20 cellular contexts compared by ENCODE assay signal in genomic region chr15:70120109-70120508, GRCh38. TPM values are rescaled to one million over a fixed set of nuclear protein-coding genes. Genes with fewer than 3 reads are reported as not detected.
DNase-seq lines count a peak whose midpoint lies in the region; ATAC-seq, FAIRE-seq and TF ChIP-seq lines count a peak whose summit lies in the region.
"Had no signal": no experiment of that assay in that cellular context is flagged by ENCODE, and none has a peak within 500 bp of the region (broad histone marks: within the 10 kb centered on the region; RNA-seq: fewer than 3 reads in every experiment).

No MANE protein-coding gene starts in this region.

- H3K23ac ChIP-seq in mesenchymal stem cell (ENCODE audit: low read length in 2 of 2): no peak overlapping the region

- H3K9me3 ChIP-seq in HEK293 (ENCODE audit: control insufficient read depth, insufficient read depth, low read depth, low read length) (no peaks in the 10 kb centered on the region), mesenchymal stem cell (ENCODE audit: control insufficient read depth, low read length) (no peaks in the 10 kb centered on the region), small intestine (ENCODE audit: control insufficient read depth, low read depth) (no peaks in the 10 kb centered on the region)
- H3K9me3 ChIP-seq: Caco-2 had no signal

- no peak overlapping the region for H3K4me2 ChIP-seq in mesenchymal stem cell (ENCODE audit: low read length, poor library complexity, severe bottlenecking)

- H3K36me3 ChIP-seq in HEK293 (ENCODE audit: control insufficient read depth in 2 of 2, insufficient read depth in 1 of 2, low read length in 2 of 2): no peaks in the 10 kb centered on the region
- no peaks in the 10 kb centered on the region for H3K36me3 ChIP-seq in mesenchymal stem cell (ENCODE audit: control insufficient read depth in 1 of 2, insufficient read depth in 2 of 2, low read depth in 1 of 2, low read length in 2 of 2)
- H3K36me3 ChIP-seq in small intestine (ENCODE audit: control insufficient read depth in 2 of 2, insufficient read depth in 2 of 2, low read length in 2 of 2): no peaks in the 10 kb centered on the region
- no peaks in the 10 kb centered on the region for H3K36me3 ChIP-seq in brain microvascular endothelial cell (replicated peaks)

- no peak overlapping the region for H2AK5ac ChIP-seq in mesenchymal stem cell (ENCODE audit: low read length, severe bottlenecking)

- H3K18ac ChIP-seq in mesenchymal stem cell (ENCODE audit: low read depth in 1 of 2, low read length in 2 of 2): no peak overlapping the region

- 89% methylated on average over 4 of the region's 4 CpGs for WGBS in mesenchymal stem cell
- WGBS in small intestine, 3 donors: 43 to 74% (median 56%) methylated on average over 4 of the region's 4 CpGs

- no peak overlapping the region for H3K4ac ChIP-seq in mesenchymal stem cell (ENCODE audit: low read depth in 1 of 2, low read length in 2 of 2)

- H3K27ac ChIP-seq in HEK293 (ENCODE audit: extremely low read depth, low read depth, low read length): no peak overlapping the region
- H3K27ac ChIP-seq in mesenchymal stem cell (ENCODE audit: low read length, poor library complexity, severe bottlenecking): no peak overlapping the region
- H3K27ac ChIP-seq in small intestine (ENCODE audit: low read depth in 1 of 2, low read length in 1 of 2): no peak overlapping the region
- no peak overlapping the region for H3K27ac ChIP-seq in brain microvascular endothelial cell
- H3K27ac ChIP-seq: C4-2B, GM23248 had no signal

- peak overlapping the region; percentile 23 for H4K91ac ChIP-seq in mesenchymal stem cell (ENCODE audit: low read length)

- no peaks in the 10 kb centered on the region for H3K79me1 ChIP-seq in mesenchymal stem cell (replicated peaks; ENCODE audit: low read length, poor library complexity, severe bottlenecking)

- TF ChIP-seq POLR2A in NB4 (IDR thresholded peaks at IDR 0.05; ENCODE audit: extremely low read depth, insufficient read length): no peak

- CTCF ChIA-PET in HEK293 (lab: Yijun Ruan, JAX): interaction anchor here (0.6 to 2.0 kb wide), 3 partner anchors 9 to 448 kb away, joined by 3 to 4 read pairs (median 4); no protein-coding TSS in a partner anchor

- no peak overlapping the region for H2BK5ac ChIP-seq in mesenchymal stem cell (ENCODE audit: low read depth, low read length, poor library complexity, severe bottlenecking)

- H2AFZ ChIP-seq in mesenchymal stem cell (ENCODE audit: low read depth, low read length): no peak overlapping the region
- H2AFZ ChIP-seq: GM23248 had no signal

- no peak for FAIRE-seq in small intestine (lab: Jason Lieb, UNC)
- FAIRE-seq: G401.6, GM12892, H1 had no signal

- no peak for ATAC-seq in HG03095 (IDR thresholded peaks at IDR 0.05; ENCODE audit: unreplicated experiment)
- ATAC-seq: CD8-positive, alpha-beta T cell had no signal

- H3K14ac ChIP-seq in mesenchymal stem cell (ENCODE audit: low read length in 2 of 2): no peak overlapping the region

- POLR2A ChIA-PET in HEK293 (lab: Yijun Ruan, JAX): no interaction called here

- H2BK15ac ChIP-seq in mesenchymal stem cell (ENCODE audit: low read depth, poor library complexity, severe bottlenecking): no peak overlapping the region

- H3K4me1 ChIP-seq in HEK293 (ENCODE audit: control insufficient read depth, insufficient read depth, low read length) (peaks cover 6% of the 10 kb centered on the region), mesenchymal stem cell (ENCODE audit: control insufficient read depth, insufficient read depth, low read depth, low read length) (no peaks in the 10 kb centered on the region), small intestine (ENCODE audit: control insufficient read depth in 2 of 2, insufficient read depth in 1 of 2, low read depth in 1 of 2, low read length in 1 of 2) (peaks cover 0 to 4% of the 10 kb centered on the region in 2 donors)

- H2BK120ac ChIP-seq in mesenchymal stem cell (ENCODE audit: low read depth, low read length): no peak overlapping the region

- no peak overlapping the region for H3K9ac ChIP-seq in mesenchymal stem cell (ENCODE audit: low read length)
- H3K9ac ChIP-seq: GM23248 had no signal

- no peak overlapping the region for H4K8ac ChIP-seq in mesenchymal stem cell (ENCODE audit: low read length)

- peak overlapping the region in 1 of 2 experiments; percentile 6 for H2BK12ac ChIP-seq in mesenchymal stem cell (ENCODE audit: low read length in 2 of 2)

- H3K4me3 ChIP-seq in HEK293 (ENCODE audit: low read depth, low read length): no peak overlapping the region
- H3K4me3 ChIP-seq in NB4 (ENCODE audit: low read depth, low read length): no peak overlapping the region
- no peak overlapping the region for H3K4me3 ChIP-seq in mesenchymal stem cell (ENCODE audit: insufficient read depth in 1 of 2, low read depth in 1 of 2, low read length in 2 of 2)
- no peak overlapping the region for H3K4me3 ChIP-seq in small intestine (ENCODE audit: low read depth in 1 of 2, low read length in 2 of 2)
- H3K4me3 ChIP-seq in brain microvascular endothelial cell (ENCODE audit: low read depth, low read length): no peak overlapping the region
- H3K4me3 ChIP-seq: GM23248 had no signal

- TF ChIP-seq CTCF in HEK293 (tag by site-specific recombination; IDR thresholded peaks at IDR 0.05) (no peak), NB4 (IDR thresholded peaks at IDR 0.05; ENCODE audit: low read depth, low read length) (no peak), brain microvascular endothelial cell (IDR thresholded peaks at IDR 0.05; ENCODE audit: low read depth, low read length, missing control alignments) (no peak)

- in situ Hi-C loops in brain microvascular endothelial cell (cut with HindIII; ENCODE audit: low pct_ligation_motif_present, low sequenced_read_pairs): no loop called here

- peak; percentile 84 for DNase-seq in NB4 (ENCODE audit: low read depth)
- no peak for DNase-seq in mesenchymal stem cell
- peak; percentile 32 for DNase-seq in small intestine
- DNase-seq in cerebellar cortex (ENCODE audit: low spot score): no peak
- no peak for DNase-seq in brain microvascular endothelial cell
- DNase-seq in NCI-H1092 treated with DMSO at 0.1 percent for 48 hours (lab: John Stamatoyannopoulos, UW): no peak
- DNase-seq: Caco-2; CD4-positive, CD25-positive, alpha-beta regulatory T cell; CD8-positive, alpha-beta T cell; DMS153; DND-41; GM23248; H7; HCEC 1CT had no signal

- H3K27me3 ChIP-seq in mesenchymal stem cell (ENCODE audit: control insufficient read depth in 1 of 2, insufficient read depth in 1 of 2, low read length in 2 of 2) (peaks cover 36 to 39% of the 10 kb centered on the region in 2 experiments), small intestine (ENCODE audit: control insufficient read depth in 2 of 2, insufficient read depth in 2 of 2, low read length in 2 of 2) (no peaks in the 10 kb centered on the region), brain microvascular endothelial cell (replicated peaks) (peaks cover 6% of the 10 kb centered on the region)

TF ChIP-seq in HEK293, 187 proteins besides CTCF, POLR2A, EP300 and RAD21:
- peak; percentile 99 for TF ChIP-seq ZIC2 (tag by site-specific recombination; IDR thresholded peaks at IDR 0.05)
- TF ChIP-seq, protein P1, sequence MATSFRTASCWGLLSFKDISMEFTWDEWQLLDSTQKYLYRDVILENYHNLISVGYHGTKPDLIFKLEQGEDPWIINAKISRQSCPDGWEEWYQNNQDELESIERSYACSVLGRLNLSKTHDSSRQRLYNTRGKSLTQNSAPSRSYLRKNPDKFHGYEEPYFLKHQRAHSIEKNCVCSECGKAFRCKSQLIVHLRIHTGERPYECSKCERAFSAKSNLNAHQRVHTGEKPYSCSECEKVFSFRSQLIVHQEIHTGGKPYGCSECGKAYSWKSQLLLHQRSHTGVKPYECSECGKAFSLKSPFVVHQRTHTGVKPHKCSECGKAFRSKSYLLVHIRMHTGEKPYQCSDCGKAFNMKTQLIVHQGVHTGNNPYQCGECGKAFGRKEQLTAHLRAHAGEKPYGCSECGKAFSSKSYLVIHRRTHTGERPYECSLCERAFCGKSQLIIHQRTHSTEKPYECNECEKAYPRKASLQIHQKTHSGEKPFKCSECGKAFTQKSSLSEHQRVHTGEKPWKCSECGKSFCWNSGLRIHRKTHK (tag by site-specific recombination; IDR thresholded peaks at IDR 0.05): no peak
- peak; percentile 38; the same call in 1 of the 2 replicates for TF ChIP-seq SCRT2 (tag by site-specific recombination; IDR thresholded peaks at IDR 0.05)
TF ChIP-seq in HEK293: peak in this region for 2.

RNA-seq across cellular contexts. Expression of gene TLE3, which starts 22.4 kb away (rescaled TPM):
- polyA plus RNA-seq in mesenchymal stem cell (2013, experiment 1 of 2): 42.9 TPM
- 39.2 TPM for polyA plus RNA-seq in mesenchymal stem cell (2013, experiment 2 of 2)
- polyA plus RNA-seq in small intestine: 10 to 100 TPM; 14.3 to 22.2 (median 14.6) TPM

Comparison
In these comparisons a context has a peak if more than half of its experiments do, and no peak if none do; other contexts are left out.
1. DNase-seq: peak in NB4 (single experiment) and small intestine (single experiment); none in mesenchymal stem cell (single experiment), cerebellar cortex (single experiment), brain microvascular endothelial cell (single experiment) and NCI-H1092 treated with DMSO at 0.1 percent for 48 hours (single experiment).